ENCODE assay signal across 1 cellular context in genomic region chr2:9388950-9389911, GRCh38.
TF ChIP-seq lines count a peak whose summit lies in the region.

No MANE protein-coding gene starts in this region.

TF ChIP-seq in HepG2, 621 proteins besides CTCF, POLR2A, EP300 and RAD21 (continues in another document):
- TF ChIP-seq ZZZ3 (CRISPR knock-in tag; IDR thresholded peaks at IDR 0.05; ENCODE audit: borderline replicate concordance): 0 out of 2 replicates have a peak, but pooled peaks have one; percentile 44
- no peak for TF ChIP-seq MIXL1 (CRISPR knock-in tag; IDR thresholded peaks at IDR 0.05)
- no peak for TF ChIP-seq PRPF4 (IDR thresholded peaks at IDR 0.05; ENCODE audit: low read depth, low read length, poor library complexity, severe bottlenecking)
- no peak for TF ChIP-seq ZNF724P (CRISPR knock-in tag; IDR thresholded peaks at IDR 0.05; ENCODE audit: borderline replicate concordance)
- TF ChIP-seq ZNF382 (CRISPR knock-in tag; IDR thresholded peaks at IDR 0.05; ENCODE audit: borderline replicate concordance): no peak
- TF ChIP-seq TCF7 (IDR thresholded peaks at IDR 0.05; ENCODE audit: low read depth): no peak
- no peak for TF ChIP-seq ISL2 (CRISPR knock-in tag; IDR thresholded peaks at IDR 0.05)
- TF ChIP-seq ZNF687 (CRISPR knock-in tag; IDR thresholded peaks at IDR 0.05): peak; percentile 51
- TF ChIP-seq ZMYM4 (CRISPR knock-in tag; IDR thresholded peaks at IDR 0.05): no peak
- TF ChIP-seq ZNF343 (CRISPR knock-in tag; IDR thresholded peaks at IDR 0.05): no peak
- no peak for TF ChIP-seq THYN1 (CRISPR knock-in tag; IDR thresholded peaks at IDR 0.05; ENCODE audit: borderline replicate concordance, low read depth)
- TF ChIP-seq E2F2 (CRISPR knock-in tag; IDR thresholded peaks at IDR 0.05; ENCODE audit: borderline replicate concordance): no peak
- TF ChIP-seq TRAFD1 (CRISPR knock-in tag; IDR thresholded peaks at IDR 0.05; ENCODE audit: borderline replicate concordance): no peak
- TF ChIP-seq ZNF737 (CRISPR knock-in tag; IDR thresholded peaks at IDR 0.05; ENCODE audit: borderline replicate concordance): 0 out of 2 replicates have a peak, but pooled peaks have one; percentile 29
- no peak for TF ChIP-seq ZSCAN12 (CRISPR knock-in tag; IDR thresholded peaks at IDR 0.05)
- TF ChIP-seq ZBTB20 (CRISPR knock-in tag; IDR thresholded peaks at IDR 0.05; ENCODE audit: borderline replicate concordance, low read depth): no peak
- no peak for TF ChIP-seq SIN3A (IDR thresholded peaks at IDR 0.05; ENCODE audit: borderline replicate concordance, low read depth, low read length)
- no peak for TF ChIP-seq ZNF850 (CRISPR knock-in tag; conservative IDR thresholded peaks at IDR 0.05)
- TF ChIP-seq ZNF740 (CRISPR knock-in tag; IDR thresholded peaks at IDR 0.05): no peak
- TF ChIP-seq MYC (CRISPR knock-in tag; IDR thresholded peaks at IDR 0.05; ENCODE audit: borderline replicate concordance): no peak
- TF ChIP-seq ZNF776 (CRISPR knock-in tag; IDR thresholded peaks at IDR 0.05): no peak
- no peak for TF ChIP-seq ESRRA (CRISPR knock-in tag; IDR thresholded peaks at IDR 0.05; ENCODE audit: low read depth)
- TF ChIP-seq GATAD2A (CRISPR knock-in tag; IDR thresholded peaks at IDR 0.05): 0 out of 2 replicates have a peak, but pooled peaks have one; percentile 4
- TF ChIP-seq KMT2B (CRISPR knock-in tag; IDR thresholded peaks at IDR 0.05): no peak
- no peak for TF ChIP-seq ZMAT3 (CRISPR knock-in tag; conservative IDR thresholded peaks at IDR 0.05)
- no peak for TF ChIP-seq NRL (CRISPR knock-in tag; IDR thresholded peaks at IDR 0.05; ENCODE audit: borderline replicate concordance)
- TF ChIP-seq ZNF441 (CRISPR knock-in tag; IDR thresholded peaks at IDR 0.05; ENCODE audit: borderline replicate concordance): no peak
- no peak for TF ChIP-seq TCF12 (IDR thresholded peaks at IDR 0.05)
- no peak for TF ChIP-seq TCF12 (CRISPR knock-in tag; IDR thresholded peaks at IDR 0.05)
- no peak for TF ChIP-seq ZNF101 (CRISPR knock-in tag; IDR thresholded peaks at IDR 0.05; ENCODE audit: borderline replicate concordance, low read depth)
- no peak for TF ChIP-seq MTA1 (CRISPR knock-in tag; IDR thresholded peaks at IDR 0.05; ENCODE audit: borderline replicate concordance)
- TF ChIP-seq NAIF1 (CRISPR knock-in tag; IDR thresholded peaks at IDR 0.05; ENCODE audit: borderline replicate concordance): no peak
- no peak for TF ChIP-seq ARNT2 (CRISPR knock-in tag; IDR thresholded peaks at IDR 0.05; ENCODE audit: low read depth)
- no peak for TF ChIP-seq POGK (CRISPR knock-in tag; conservative IDR thresholded peaks at IDR 0.05)
- no peak for TF ChIP-seq ZNF326 (CRISPR knock-in tag; IDR thresholded peaks at IDR 0.05; ENCODE audit: borderline replicate concordance)
- peak; percentile 59 for TF ChIP-seq AGO2 (optimal IDR thresholded peaks at IDR 0.05; ENCODE audit: low read depth, low read length)
- TF ChIP-seq SRF (IDR thresholded peaks at IDR 0.05; ENCODE audit: low read depth, low read length): no peak
- no peak for TF ChIP-seq ZNF224 (CRISPR knock-in tag; IDR thresholded peaks at IDR 0.05)
- TF ChIP-seq RELA (CRISPR knock-in tag; IDR thresholded peaks at IDR 0.05): no peak
- no peak for TF ChIP-seq ZFP41 (CRISPR knock-in tag; IDR thresholded peaks at IDR 0.05; ENCODE audit: borderline replicate concordance)
- no peak for TF ChIP-seq MEIS1 (CRISPR knock-in tag; IDR thresholded peaks at IDR 0.05; ENCODE audit: borderline replicate concordance)
- TF ChIP-seq ARNT (IDR thresholded peaks at IDR 0.05): no peak
- no peak for TF ChIP-seq POGZ (CRISPR knock-in tag; IDR thresholded peaks at IDR 0.05)
- TF ChIP-seq ZNF362 (CRISPR knock-in tag; IDR thresholded peaks at IDR 0.05; ENCODE audit: borderline replicate concordance): 0 out of 2 replicates have a peak, but pooled peaks have one; percentile 13
- TF ChIP-seq ZBTB14 (CRISPR knock-in tag; IDR thresholded peaks at IDR 0.05): no peak
- no peak for TF ChIP-seq KDM6A (CRISPR knock-in tag; IDR thresholded peaks at IDR 0.05; ENCODE audit: low read depth)
- no peak for TF ChIP-seq ZEB1 (IDR thresholded peaks at IDR 0.05; ENCODE audit: insufficient replicate concordance, low read depth)
- TF ChIP-seq EED (CRISPR knock-in tag; IDR thresholded peaks at IDR 0.05): 0 out of 2 replicates have a peak, but pooled peaks have one; percentile 39
- no peak for TF ChIP-seq REST (IDR thresholded peaks at IDR 0.05; ENCODE audit: borderline replicate concordance in 1 of 2, low read depth in 1 of 2, low read length in 2 of 2)
